In genomic region chr1:8816831-8817412, GRCh38 we compare ENCODE assay signal across 8 cellular contexts. TPM values are rescaled to one million over a fixed set of nuclear protein-coding genes. Genes with fewer than 3 reads are reported as not detected.
A peak's percentile ranks its signal among the peaks of the same experiment; 100 is the strongest.
DNase-seq lines count a peak whose midpoint lies in the region; ATAC-seq and TF ChIP-seq lines count a peak whose summit lies in the region.

No MANE protein-coding gene starts in this region.

- H3K4me3 ChIP-seq in AG04449 (ENCODE audit: low read depth, low read length) (peak overlapping the region; percentile 81), fibroblast of pulmonary artery (replicated peaks; ENCODE audit: low read depth, low read length) (peak overlapping the region; percentile 84)

- H3K4me1 Mint-ChIP-seq in neural crest cell: peaks cover 48% of the 10 kb centered on the region

- H3K36me3 Mint-ChIP-seq in neural crest cell (ENCODE audit: low read depth): no peaks in the 10 kb centered on the region

- no peaks in the 10 kb centered on the region for H3K9me3 ChIP-seq in KOPT-K1 (ENCODE audit: insufficient read depth, low read length, poor library complexity, severe bottlenecking)

- TF ChIP-seq CTCF in AG04449 (IDR thresholded peaks at IDR 0.05; ENCODE audit: insufficient read depth, low read length, missing control alignments): no peak
- no peak for TF ChIP-seq CTCF in fibroblast of pulmonary artery (IDR thresholded peaks at IDR 0.05; ENCODE audit: low read length, missing control alignments)
- no peak for TF ChIP-seq CTCF in neural crest cell (conservative IDR thresholded peaks at IDR 0.05)

- no peaks in the 10 kb centered on the region for H3K27me3 Mint-ChIP-seq in neural crest cell (ENCODE audit: low read depth)

- no peaks in the 10 kb centered on the region for H3K36me3 ChIP-seq in KOPT-K1 (ENCODE audit: insufficient read depth, low read length)

- DNase-seq in AG04449 (ENCODE audit: low read depth, low spot score): no peak
- peak; percentile 4 for DNase-seq in activated T-helper 1 cell treated with Interleukin-2 at 50 U/mL for 16 hours (ENCODE audit: low read depth)
- DNase-seq in fibroblast of pulmonary artery (ENCODE audit: low read depth): no peak
- DNase-seq in neural crest cell (ENCODE audit: low read depth, low spot score): peak; percentile 20
- DNase-seq in NCI-H345 treated with DMSO at 0.1 percent for 48 hours (lab: John Stamatoyannopoulos, UW; ENCODE audit: unreplicated experiment): no peak

- ATAC-seq in GM18907 (IDR thresholded peaks at IDR 0.05; ENCODE audit: unreplicated experiment): peak; percentile 24
- ATAC-seq in HG03521 (IDR thresholded peaks at IDR 0.05; ENCODE audit: unreplicated experiment): no peak

- H3K27ac ChIP-seq in KOPT-K1 (ENCODE audit: low read depth, low read length, poor library complexity, severe bottlenecking): peak overlapping the region; percentile 85

- no peaks in the 10 kb centered on the region for H3K9me3 Mint-ChIP-seq in neural crest cell

- H3K4me3 Mint-ChIP-seq in neural crest cell: peak overlapping the region; percentile 95

- peak overlapping the region; percentile 98 for H3K27ac Mint-ChIP-seq in neural crest cell (ENCODE audit: unreplicated experiment)

- CTCF ChIA-PET in AG04449 (lab: Yijun Ruan, JAX): no interaction called here

- POLR2A ChIA-PET in AG04449 (lab: Yijun Ruan, JAX): interaction anchor here (0.7 to 1.6 kb wide), 5 partner anchors 9 to 116 kb away, joined by 3 to 7 read pairs (median 3); partner anchors contain the start of gene ENO1

RNA-seq across cellular contexts. Expression of gene RERE, which starts 0.5 kb away (rescaled TPM):
- total RNA-seq in neural crest cell: 107 and 122 TPM in 2 replicates

Comparison
In these comparisons a context has a peak if more than half of its experiments do, and no peak if none do; other contexts are left out.
1. DNase-seq: peak in activated T-helper 1 cell treated with Interleukin-2 at 50 U/mL for 16 hours (single experiment) and neural crest cell (single experiment); none in AG04449 (single experiment), fibroblast of pulmonary artery (single experiment) and NCI-H345 treated with DMSO at 0.1 percent for 48 hours (single experiment).